Comparison of ENCODE assay signal across 27 cellular contexts in genomic region chr2:3481011-3481400, GRCh38.
"Had no signal": no experiment of that assay in that cellular context is flagged by ENCODE, and none has a peak within 500 bp of the region (broad histone marks: within the 10 kb centered on the region; RNA-seq: fewer than 3 reads in every experiment).

No MANE protein-coding gene starts in this region.

- H3K27me3 Mint-ChIP-seq: activated CD4-positive, alpha-beta memory T cell treated with anti-CD3 and anti-CD28 coated beads, Interleukin-2, amount 10 ng/mL, durations not matched to agents 7 days and 5 days; activated CD4-positive, alpha-beta T cell treated with anti-CD3 and anti-CD28 coated beads, Interleukin-2, amount 10 ng/mL, durations not matched to agents 7 days and 5 days; activated naive CD4-positive, alpha-beta T cell treated with anti-CD3 and anti-CD28 coated beads, Interleukin-2, amount 10 ng/mL, durations not matched to agents 7 days and 5 days; activated T-cell treated with anti-CD3 and anti-CD28 coated beads, Interleukin-2, amount 50 U/mL, for 24 hours; central memory CD8-positive, alpha-beta T cell; dendritic cell treated with granulocyte-macrophage colony-stimulating factor and Interleukin-4, amounts not matched to agents 40 ng/mL and 50 ng/mL, for 4 days; progenitor cell of endocrine pancreas had no signal

- H3K9me3 Mint-ChIP-seq: activated CD4-positive, alpha-beta memory T cell treated with anti-CD3 and anti-CD28 coated beads, Interleukin-2, amount 10 ng/mL, durations not matched to agents 7 days and 5 days; activated CD4-positive, alpha-beta T cell treated with anti-CD3 and anti-CD28 coated beads, Interleukin-2, amount 10 ng/mL, durations not matched to agents 7 days and 5 days; activated naive CD4-positive, alpha-beta T cell treated with anti-CD3 and anti-CD28 coated beads, Interleukin-2, amount 10 ng/mL, durations not matched to agents 7 days and 5 days; activated T-cell treated with anti-CD3 and anti-CD28 coated beads, Interleukin-2, amount 50 U/mL, for 24 hours; central memory CD8-positive, alpha-beta T cell; WTC11 had no signal

- H3K9me3 ChIP-seq: esophagus muscularis mucosa, left lung, mucosa of descending colon, neutrophil, ovary, sigmoid colon, suprapubic skin, tibial artery, upper lobe of right lung had no signal

- H3K4me3 Mint-ChIP-seq: activated CD4-positive, alpha-beta memory T cell treated with anti-CD3 and anti-CD28 coated beads, Interleukin-2, amount 10 ng/mL, durations not matched to agents 7 days and 5 days; activated CD4-positive, alpha-beta T cell treated with anti-CD3 and anti-CD28 coated beads, Interleukin-2, amount 10 ng/mL, durations not matched to agents 7 days and 5 days; activated naive CD4-positive, alpha-beta T cell treated with anti-CD3 and anti-CD28 coated beads, Interleukin-2, amount 10 ng/mL, durations not matched to agents 7 days and 5 days; activated T-cell treated with anti-CD3 and anti-CD28 coated beads, Interleukin-2, amount 50 U/mL, for 24 hours; central memory CD8-positive, alpha-beta T cell; dendritic cell treated with granulocyte-macrophage colony-stimulating factor and Interleukin-4, amounts not matched to agents 40 ng/mL and 50 ng/mL, for 4 days; endodermal cell; nephron progenitor cell; WTC11 had no signal

- H3K36me3 ChIP-seq: ovary had no signal

- DNase-seq: activated CD4-positive, alpha-beta memory T cell treated with anti-CD3 and anti-CD28 coated beads, Interleukin-2, amount 10 ng/mL, durations not matched to agents 7 days and 5 days; activated CD4-positive, alpha-beta T cell treated with anti-CD3 and anti-CD28 coated beads for 1 hour; activated CD4-positive, alpha-beta T cell treated with anti-CD3 and anti-CD28 coated beads, Interleukin-2, amount 10 ng/mL, durations not matched to agents 7 days and 5 days; activated CD8-positive, alpha-beta memory T cell treated with anti-CD3 and anti-CD28 coated beads, Interleukin-2, amount 50 U/mL, for 48 hours; activated gamma-delta T cell; activated naive CD4-positive, alpha-beta T cell treated with anti-CD3 and anti-CD28 coated beads, Interleukin-2, amount 10 ng/mL, durations not matched to agents 7 days and 5 days; activated T-cell treated with anti-CD3 and anti-CD28 coated beads, Interleukin-2, amount 50 U/mL, for 24 hours; endodermal cell; foreskin keratinocyte; kidney glomerular epithelial cell; nephron progenitor cell; ovary; retina; sigmoid colon; stimulated activated CD4-positive, alpha-beta T cell treated with anti-CD3 and anti-CD28 coated beads, Interleukin-1b, Interleukin-23, amount 100 ng/mL, for 48 hours; T-helper 2 cell; upper lobe of right lung had no signal

- H3K27me3 ChIP-seq: esophagus muscularis mucosa, foreskin keratinocyte, left lung, neutrophil, ovary, sigmoid colon, suprapubic skin, tibial artery, upper lobe of right lung had no signal

- H3K27ac Mint-ChIP-seq: activated CD4-positive, alpha-beta memory T cell treated with anti-CD3 and anti-CD28 coated beads, Interleukin-2, amount 10 ng/mL, durations not matched to agents 7 days and 5 days; activated CD4-positive, alpha-beta T cell treated with anti-CD3 and anti-CD28 coated beads, Interleukin-2, amount 10 ng/mL, durations not matched to agents 7 days and 5 days; activated naive CD4-positive, alpha-beta T cell treated with anti-CD3 and anti-CD28 coated beads, Interleukin-2, amount 10 ng/mL, durations not matched to agents 7 days and 5 days; dendritic cell treated with granulocyte-macrophage colony-stimulating factor and Interleukin-4, amounts not matched to agents 40 ng/mL and 50 ng/mL, for 4 days; endodermal cell; WTC11 had no signal

- H3K27ac ChIP-seq: foreskin keratinocyte, left lung, neutrophil, ovary, sigmoid colon, suprapubic skin, tibial artery, upper lobe of right lung had no signal

- H3K4me3 ChIP-seq: esophagus muscularis mucosa, left lung, mucosa of descending colon, ovary, sigmoid colon, suprapubic skin, tibial artery, upper lobe of right lung had no signal

- ATAC-seq: foreskin keratinocyte, left lung, upper lobe of right lung, WTC11 had no signal

- H3K4me1 ChIP-seq: foreskin keratinocyte, left lung, sigmoid colon, tibial artery, upper lobe of right lung had no signal

- H3K4me1 Mint-ChIP-seq: activated CD4-positive, alpha-beta memory T cell treated with anti-CD3 and anti-CD28 coated beads, Interleukin-2, amount 10 ng/mL, durations not matched to agents 7 days and 5 days; activated naive CD4-positive, alpha-beta T cell treated with anti-CD3 and anti-CD28 coated beads, Interleukin-2, amount 10 ng/mL, durations not matched to agents 7 days and 5 days; central memory CD8-positive, alpha-beta T cell; endodermal cell; WTC11 had no signal
